In the genomic region with DNA sequence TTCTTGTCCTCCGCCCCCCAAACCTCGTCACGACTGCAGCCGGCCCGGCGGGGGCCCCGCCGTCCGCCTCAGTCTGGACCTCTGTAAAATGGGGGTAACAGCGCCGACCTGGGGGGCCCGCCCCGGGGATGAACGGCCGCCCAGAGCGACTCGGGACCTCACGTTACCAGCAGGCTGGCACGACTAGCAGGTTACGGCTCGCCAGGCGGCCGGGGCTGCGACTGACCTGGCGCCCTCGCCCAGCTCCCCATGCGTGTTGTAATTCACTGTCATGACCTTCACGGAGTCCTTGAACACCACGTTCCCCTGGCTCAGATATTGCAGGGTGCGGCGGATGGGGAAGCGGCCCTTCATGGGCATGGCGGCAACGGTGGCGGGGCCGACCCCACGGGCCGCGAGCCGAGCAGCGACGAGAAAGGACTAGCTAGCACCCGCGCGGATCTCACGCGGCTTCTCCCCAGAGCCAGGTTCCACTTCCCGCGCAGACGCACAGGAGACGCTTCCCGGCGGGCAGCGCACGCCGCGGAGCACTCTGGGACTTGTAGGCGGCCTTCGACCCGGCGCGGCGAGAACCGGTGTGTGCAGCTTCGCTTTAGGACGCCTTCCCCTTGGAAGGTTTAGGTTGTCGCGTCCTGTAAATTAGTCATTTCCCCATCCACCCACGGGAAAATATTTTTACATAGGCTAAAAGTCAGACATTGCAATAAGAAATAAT, we compare ENCODE assay signal across 8 cellular contexts. TPM values are rescaled to one million over a fixed set of nuclear protein-coding genes. Genes with fewer than 3 reads are reported as not detected.
A peak's percentile ranks its signal among the peaks of the same experiment; 100 is the strongest.
DNase-seq lines count a peak whose midpoint lies in the region; ATAC-seq and TF ChIP-seq lines count a peak whose summit lies in the region.

MRPS25 (minus strand) TSS at position 481 of the 715 bp plus-strand sequence; CDS start at position 360, 121 bp downstream.

- POLR2A ChIA-PET in GM10248 (lab: Yijun Ruan, JAX), result interaction anchor here (1.0 to 1.2 kb wide), 2 partner anchors 10 to 14 kb away, joined by 3 to 4 read pairs; no protein-coding TSS in a partner anchor

- peak; percentile 95 for ATAC-seq in HG02610 (IDR thresholded peaks at IDR 0.05; ENCODE audit: unreplicated experiment)
- ATAC-seq in SK-N-SH treated with all-trans-retinoic acid at 6 μM for 48 hours, result peak; percentile 99
- ATAC-seq in omental fat pad (ENCODE audit: low FRiP score), result peak; percentile 98

- peak within 1 kb of the TSS; percentile 95 for H3K27ac Mint-ChIP-seq in activated naive CD4-positive, alpha-beta T cell treated with anti-CD3 and anti-CD28 coated beads, Interleukin-2, amount 50 U/mL, for 24 hours

- CTCF ChIA-PET in GM10248 (lab: Yijun Ruan, JAX), result interaction anchor here (0.9 to 2.8 kb wide), 5 partner anchors 8 to 112 kb away, joined by 3 to 26 read pairs (median 3); no protein-coding TSS in a partner anchor

- peak within 1 kb of the TSS; percentile 58 for H3K27ac ChIP-seq in temporal lobe (ENCODE audit: low read depth, low read length)

- peak within 1 kb of the TSS; percentile 96 for H3K4me3 Mint-ChIP-seq in activated naive CD4-positive, alpha-beta T cell treated with anti-CD3 and anti-CD28 coated beads, Interleukin-2, amount 50 U/mL, for 24 hours

- no peaks in the 10 kb centered on the region for H3K27me3 Mint-ChIP-seq in activated naive CD4-positive, alpha-beta T cell treated with anti-CD3 and anti-CD28 coated beads, Interleukin-2, amount 50 U/mL, for 24 hours

- no peak for TF ChIP-seq CTCF in GM10248 (IDR thresholded peaks at IDR 0.05; ENCODE audit: control extremely low read depth, extremely low read depth, low read depth, missing control alignments)
- TF ChIP-seq CTCF in omental fat pad (IDR thresholded peaks at IDR 0.05), result no peak

- DNase-seq in GM10248 (ENCODE audit: extremely low spot score), result peak; percentile 96
- peak; percentile 82 for DNase-seq in NCI-H1092 (lab: John Stamatoyannopoulos, UW)
- DNase-seq in glomerular visceral epithelial cell (ENCODE audit: extremely low spot score), result peak; percentile 88
- DNase-seq in omental fat pad (ENCODE audit: low spot score), result peak; percentile 54

- peaks cover 9% of the 10 kb centered on the region for H3K36me3 Mint-ChIP-seq in activated naive CD4-positive, alpha-beta T cell treated with anti-CD3 and anti-CD28 coated beads, Interleukin-2, amount 50 U/mL, for 24 hours

- no peaks in the 10 kb centered on the region for H3K9me3 Mint-ChIP-seq in activated naive CD4-positive, alpha-beta T cell treated with anti-CD3 and anti-CD28 coated beads, Interleukin-2, amount 50 U/mL, for 24 hours

- H3K4me1 Mint-ChIP-seq in activated naive CD4-positive, alpha-beta T cell treated with anti-CD3 and anti-CD28 coated beads, Interleukin-2, amount 50 U/mL, for 24 hours, result peaks cover 27% of the 10 kb centered on the region

TF ChIP-seq in SK-N-SH treated with all-trans-retinoic acid at 6 μM for 48 hours, 23 proteins besides CTCF, POLR2A, EP300 and RAD21:
- TF ChIP-seq BACH2 (CRISPR knock-in tag; IDR thresholded peaks at IDR 0.05; ENCODE audit: borderline replicate concordance) (no peak), ZNF8 (CRISPR knock-in tag; IDR thresholded peaks at IDR 0.05) (no peak), ARNTL (CRISPR knock-in tag; IDR thresholded peaks at IDR 0.05; ENCODE audit: borderline replicate concordance, low read depth) (no peak), PPARA (CRISPR knock-in tag; IDR thresholded peaks at IDR 0.05; ENCODE audit: borderline replicate concordance) (no peak), CSDC2 (CRISPR knock-in tag; IDR thresholded peaks at IDR 0.05) (no peak), SNAI2 (CRISPR knock-in tag; IDR thresholded peaks at IDR 0.05) (no peak), RARB (CRISPR knock-in tag; IDR thresholded peaks at IDR 0.05) (no peak), ZNF565 (CRISPR knock-in tag; conservative IDR thresholded peaks at IDR 0.05; ENCODE audit: low read depth) (no peak), TOX (CRISPR knock-in tag; IDR thresholded peaks at IDR 0.05; ENCODE audit: borderline replicate concordance) (no peak), TCF4 (CRISPR knock-in tag; IDR thresholded peaks at IDR 0.05; ENCODE audit: borderline replicate concordance) (no peak), OSR1 (CRISPR knock-in tag; IDR thresholded peaks at IDR 0.05) (no peak)
- TF ChIP-seq, protein P1, sequence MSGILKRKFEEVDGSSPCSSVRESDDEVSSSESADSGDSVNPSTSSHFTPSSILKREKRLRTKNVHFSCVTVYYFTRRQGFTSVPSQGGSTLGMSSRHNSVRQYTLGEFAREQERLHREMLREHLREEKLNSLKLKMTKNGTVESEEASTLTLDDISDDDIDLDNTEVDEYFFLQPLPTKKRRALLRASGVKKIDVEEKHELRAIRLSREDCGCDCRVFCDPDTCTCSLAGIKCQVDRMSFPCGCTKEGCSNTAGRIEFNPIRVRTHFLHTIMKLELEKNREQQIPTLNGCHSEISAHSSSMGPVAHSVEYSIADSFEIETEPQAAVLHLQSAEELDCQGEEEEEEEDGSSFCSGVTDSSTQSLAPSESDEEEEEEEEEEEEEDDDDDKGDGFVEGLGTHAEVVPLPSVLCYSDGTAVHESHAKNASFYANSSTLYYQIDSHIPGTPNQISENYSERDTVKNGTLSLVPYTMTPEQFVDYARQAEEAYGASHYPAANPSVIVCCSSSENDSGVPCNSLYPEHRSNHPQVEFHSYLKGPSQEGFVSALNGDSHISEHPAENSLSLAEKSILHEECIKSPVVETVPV (CRISPR knock-in tag; IDR thresholded peaks at IDR 0.05), result no peak

RNA-seq across cellular contexts. Expression of gene MRPS25, which starts in this region (rescaled TPM):
- 10 to 100 TPM; 27.1 to 41.3 (median 36.1) TPM for total RNA-seq in omental fat pad
- 15.2 TPM for total RNA-seq in temporal lobe

Comparison
In these comparisons a context has a peak if more than half of its experiments do, and no peak if none do; other contexts are left out.
1. Peak in every context shown above with its lines: DNase-seq, ATAC-seq and H3K27ac ChIP-seq.